ENCODE assay signal across 1 cellular context in the genomic region with DNA sequence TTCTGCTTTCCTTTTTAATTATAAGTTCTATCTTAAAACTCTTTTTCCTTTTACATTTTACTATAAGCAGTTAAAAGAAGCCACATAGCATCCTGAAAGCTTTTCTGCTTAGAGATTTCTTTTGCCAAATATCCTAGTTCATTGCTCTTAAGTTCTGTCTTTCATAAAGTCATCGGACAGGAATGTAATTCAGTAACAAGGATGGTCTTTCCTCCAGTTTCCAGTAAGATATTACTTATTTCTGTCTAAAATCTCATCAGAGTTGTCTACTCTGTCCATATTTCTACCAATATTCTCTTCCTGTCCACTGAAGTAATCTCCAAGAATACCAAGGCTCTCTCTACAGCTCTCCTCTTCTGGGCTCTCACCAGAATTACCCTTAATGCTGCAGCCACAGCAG.
TF ChIP-seq lines count a peak whose summit lies in the region.

No MANE protein-coding gene starts in this region.

TF ChIP-seq in IMR-90, 13 proteins besides CTCF, POLR2A, EP300 and RAD21 (continued from another document):
- TF ChIP-seq, protein P1, sequence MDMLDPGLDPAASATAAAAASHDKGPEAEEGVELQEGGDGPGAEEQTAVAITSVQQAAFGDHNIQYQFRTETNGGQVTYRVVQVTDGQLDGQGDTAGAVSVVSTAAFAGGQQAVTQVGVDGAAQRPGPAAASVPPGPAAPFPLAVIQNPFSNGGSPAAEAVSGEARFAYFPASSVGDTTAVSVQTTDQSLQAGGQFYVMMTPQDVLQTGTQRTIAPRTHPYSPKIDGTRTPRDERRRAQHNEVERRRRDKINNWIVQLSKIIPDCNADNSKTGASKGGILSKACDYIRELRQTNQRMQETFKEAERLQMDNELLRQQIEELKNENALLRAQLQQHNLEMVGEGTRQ (IDR thresholded peaks at IDR 0.05; ENCODE audit: low read depth, low read length) = no peak
- TF ChIP-seq FOS (IDR thresholded peaks at IDR 0.05; ENCODE audit: low read depth, low read length) (no peak), RFX5 (IDR thresholded peaks at IDR 0.05; ENCODE audit: low read depth, low read length) (no peak), CEBPB (IDR thresholded peaks at IDR 0.05; ENCODE audit: low read depth, low read length) (no peak), MXI1 (IDR thresholded peaks at IDR 0.05; ENCODE audit: borderline replicate concordance, low read depth, low read length) (no peak), CHD1 (IDR thresholded peaks at IDR 0.05; ENCODE audit: low read depth, low read length) (no peak), MAFK (IDR thresholded peaks at IDR 0.05; ENCODE audit: low read depth, low read length) (no peak), SMC3 (IDR thresholded peaks at IDR 0.05; ENCODE audit: low read depth, low read length) (no peak), MAZ (IDR thresholded peaks at IDR 0.05; ENCODE audit: borderline replicate concordance, low read depth, low read length) (no peak), BHLHE40 (IDR thresholded peaks at IDR 0.05; ENCODE audit: low read depth, low read length) (no peak)
- TF ChIP-seq, protein P2, sequence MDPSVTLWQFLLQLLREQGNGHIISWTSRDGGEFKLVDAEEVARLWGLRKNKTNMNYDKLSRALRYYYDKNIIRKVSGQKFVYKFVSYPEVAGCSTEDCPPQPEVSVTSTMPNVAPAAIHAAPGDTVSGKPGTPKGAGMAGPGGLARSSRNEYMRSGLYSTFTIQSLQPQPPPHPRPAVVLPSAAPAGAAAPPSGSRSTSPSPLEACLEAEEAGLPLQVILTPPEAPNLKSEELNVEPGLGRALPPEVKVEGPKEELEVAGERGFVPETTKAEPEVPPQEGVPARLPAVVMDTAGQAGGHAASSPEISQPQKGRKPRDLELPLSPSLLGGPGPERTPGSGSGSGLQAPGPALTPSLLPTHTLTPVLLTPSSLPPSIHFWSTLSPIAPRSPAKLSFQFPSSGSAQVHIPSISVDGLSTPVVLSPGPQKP (IDR thresholded peaks at IDR 0.05; ENCODE audit: borderline replicate concordance, low read depth, low read length) = no peak
